8 cellular contexts compared by ENCODE assay signal in genomic region chrX:102516314-102516936, GRCh38. TPM values are rescaled to one million over a fixed set of nuclear protein-coding genes. Genes with fewer than 3 reads are reported as not detected.
DNase-seq lines count a peak whose midpoint lies in the region; ATAC-seq, FAIRE-seq and TF ChIP-seq lines count a peak whose summit lies in the region.

TSS of gene TMSB15A (minus strand) at chrX:102516739.

- H3K4me3 ChIP-seq in AG10803 (ENCODE audit: low read length) (peak within 1 kb of the TSS; percentile 58), SK-N-MC (peak within 1 kb of the TSS; percentile 80), pancreas (peak within 1 kb of the TSS in 3 of 4 donors; percentile 17 to 47 (median 32)), testis (peak within 1 kb of the TSS; percentile 18 to 47)

- H3K4me3 Mint-ChIP-seq in activated naive CD8-positive, alpha-beta T cell treated with anti-CD3 and anti-CD28 coated beads, Interleukin-2, amount 10 ng/mL, durations not matched to agents 7 days and 5 days: peak within 1 kb of the TSS; percentile 85

- peak within 1 kb of the TSS; percentile 67 for H3K9ac ChIP-seq in SK-N-MC (ENCODE audit: insufficient read length)

- ATAC-seq in activated naive CD8-positive, alpha-beta T cell treated with anti-CD3 and anti-CD28 coated beads, Interleukin-2, amount 10 ng/mL, durations not matched to agents 7 days and 5 days (ENCODE audit: low read depth): peak; percentile 87
- peak; percentile 94 to 98 (median 96) for ATAC-seq in pancreas

- in situ Hi-C loops in KBM-7 (cut with MboI; ENCODE audit: low pct_unique_long_range_greater_than_20kb, low sequenced_read_pairs): no loop called here

- H3K27me3 ChIP-seq in pancreas: peaks cover 0 to 10% (median 4%) of the 10 kb centered on the region in 4 donors
- H3K27me3 ChIP-seq in testis: no peaks in the 10 kb centered on the region

- POLR2A ChIA-PET in activated naive CD8-positive, alpha-beta T cell treated with anti-CD3 and anti-CD28 coated beads, Interleukin-2, amount 10 ng/mL, durations not matched to agents 7 days and 5 days (lab: Charles Lee): no interaction called here

- H3K36me3 Mint-ChIP-seq in activated naive CD8-positive, alpha-beta T cell treated with anti-CD3 and anti-CD28 coated beads, Interleukin-2, amount 10 ng/mL, durations not matched to agents 7 days and 5 days: no peaks in the 10 kb centered on the region

- H3K9me3 ChIP-seq in SK-N-MC (ENCODE audit: low read depth, low read length) (no peaks in the 10 kb centered on the region), pancreas (no peaks in the 10 kb centered on the region), testis (no peaks in the 10 kb centered on the region)

- DNase-seq in AG10803 (ENCODE audit: low read depth): peak; percentile 12
- peak; percentile 41 for DNase-seq in GM20000 (ENCODE audit: low spot score)
- DNase-seq in KBM-7: peak; percentile 71
- DNase-seq in SK-N-MC (ENCODE audit: low read depth, low spot score): no peak
- DNase-seq in activated naive CD8-positive, alpha-beta T cell treated with anti-CD3 and anti-CD28 coated beads, Interleukin-2, amount 10 ng/mL, durations not matched to agents 7 days and 5 days: peak; percentile 62
- peak; percentile 37 to 85 (median 67) for DNase-seq in head of caudate nucleus
- DNase-seq in pancreas: peak; percentile 62 to 84 (median 76)
- DNase-seq in testis: peak; percentile 77

- no peak within 1 kb of the TSS for H3K27ac Mint-ChIP-seq in activated naive CD8-positive, alpha-beta T cell treated with anti-CD3 and anti-CD28 coated beads, Interleukin-2, amount 10 ng/mL, durations not matched to agents 7 days and 5 days

- peaks cover 7% of the 10 kb centered on the region; the same call in 1 of the 2 replicates for H3K36me3 ChIP-seq in SK-N-MC (ENCODE audit: insufficient read depth, low read length)
- H3K36me3 ChIP-seq in pancreas: no peaks in the 10 kb centered on the region
- H3K36me3 ChIP-seq in testis (ENCODE audit: low read depth, missing control alignments): no peaks in the 10 kb centered on the region

- intact Hi-C loops in head of caudate nucleus (cut with DNase I): no loop called here
- intact Hi-C loops in pancreas (cut with DNase I): no loop called here
- intact Hi-C loops in testis (cut with DNase I; ENCODE audit: low total_unique reads): no loop called here

- WGBS in pancreas, 2 donors: 0 to 28% methylated on average over 43 to 50 of the region's 50 CpGs
- WGBS in testis, 2 donors: 0% methylated on average over 4 to 5 of the region's 50 CpGs

- H3K4me1 ChIP-seq in pancreas (peaks cover 0 to 3% (median 0%) of the 10 kb centered on the region in 3 donors), testis (no peaks in the 10 kb centered on the region)

- no peak for TF ChIP-seq CTCF in AG10803 (conservative IDR thresholded peaks at IDR 0.05; ENCODE audit: low read length)
- no peak for TF ChIP-seq CTCF in GM20000 (IDR thresholded peaks at IDR 0.05; ENCODE audit: extremely low read depth, missing control alignments)
- TF ChIP-seq CTCF in pancreas (IDR thresholded peaks at IDR 0.05): no peak
- TF ChIP-seq CTCF in testis (IDR thresholded peaks at IDR 0.05): no peak

- peaks cover 25% of the 10 kb centered on the region for H3K27me3 Mint-ChIP-seq in activated naive CD8-positive, alpha-beta T cell treated with anti-CD3 and anti-CD28 coated beads, Interleukin-2, amount 10 ng/mL, durations not matched to agents 7 days and 5 days

- H3K27ac ChIP-seq in SK-N-MC (no peak within 1 kb of the TSS), pancreas (no peak within 1 kb of the TSS), testis (peak within 1 kb of the TSS in 1 of 2 donors; percentile 24)

- H3K9me3 Mint-ChIP-seq in activated naive CD8-positive, alpha-beta T cell treated with anti-CD3 and anti-CD28 coated beads, Interleukin-2, amount 10 ng/mL, durations not matched to agents 7 days and 5 days: no peaks in the 10 kb centered on the region

- peaks cover 7% of the 10 kb centered on the region for H3K4me1 Mint-ChIP-seq in activated naive CD8-positive, alpha-beta T cell treated with anti-CD3 and anti-CD28 coated beads, Interleukin-2, amount 10 ng/mL, durations not matched to agents 7 days and 5 days

- no peak for FAIRE-seq in pancreas (lab: Jason Lieb, UNC)

- TF ChIP-seq POLR2A in testis (IDR thresholded peaks at IDR 0.05): no peak

RNA-seq across cellular contexts. Expression of gene TMSB15A, which starts in this region (rescaled TPM):
- under 1 TPM in 1 of 2 experiments, not detected in 1; 0.62 TPM for total RNA-seq in activated naive CD8-positive, alpha-beta T cell treated with anti-CD3 and anti-CD28 coated beads, Interleukin-2, amount 10 ng/mL, durations not matched to agents 7 days and 5 days
- total RNA-seq in pancreas (under 1 TPM in 2 of 6 donors, not detected in 4; 0.31 to 0.42 TPM), testis (1 to 10 TPM; 3.7 to 9.2 TPM)
- polyA plus RNA-seq in pancreas (1 to 10 TPM in 1 of 2 donors, under 1 TPM in 1; 0.42 to 2.0 TPM), testis (ENCODE audit: insufficient read depth, low read depth, low replicate concordance) (6.8 TPM)

Comparison
In these comparisons a context has a peak if more than half of its experiments do, and no peak if none do; other contexts are left out.
1. Peak in DNase-seq and ATAC-seq in activated naive CD8-positive, alpha-beta T cell treated with anti-CD3 and anti-CD28 coated beads, Interleukin-2, amount 10 ng/mL, durations not matched to agents 7 days and 5 days; RNA of the gene not detected or under 1 TPM.